In the genomic region with DNA sequence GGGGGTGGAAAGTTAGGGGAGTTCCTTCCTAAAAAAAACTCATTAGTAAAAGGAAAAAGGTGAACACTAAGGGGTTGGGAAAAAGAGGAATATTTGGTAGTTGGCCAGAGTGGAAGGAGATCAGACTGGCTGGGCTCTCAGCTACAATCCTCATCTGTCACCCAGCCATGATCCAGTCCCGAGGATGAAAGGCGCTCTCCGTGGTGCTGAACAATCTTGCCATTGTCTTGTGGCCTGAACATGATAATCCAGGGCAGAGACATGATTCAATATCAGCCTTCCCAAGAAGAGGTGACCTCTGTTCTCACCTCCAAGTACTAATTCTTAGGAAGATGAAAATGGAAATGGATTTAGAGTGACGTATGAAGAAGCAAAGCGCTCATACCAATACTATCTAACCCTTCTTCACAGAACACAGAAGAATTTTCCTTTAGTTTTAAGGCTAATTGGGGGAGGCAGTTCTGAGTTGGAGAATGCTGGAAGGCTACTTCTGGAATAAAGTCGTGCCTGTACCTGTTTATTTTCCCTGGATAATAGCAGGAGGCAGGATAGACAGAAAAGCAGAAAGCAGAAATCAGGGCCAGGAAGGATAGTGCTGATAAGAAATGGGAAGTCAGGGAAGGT, we compare ENCODE assay signal across 1 cellular context.
TF ChIP-seq lines count a peak whose summit lies in the region.

No MANE protein-coding gene starts in this region.

TF ChIP-seq in H1, 55 proteins besides CTCF, POLR2A, EP300 and RAD21:
- TF ChIP-seq SIN3A (conservative IDR thresholded peaks at IDR 0.05 in 1 of 2, IDR thresholded peaks at IDR 0.05 in 1 of 2; ENCODE audit: low read depth in 1 of 2, low read length in 2 of 2) = peak; percentile 88 to 95; a peak in 2 of 4 replicates
- no peak for TF ChIP-seq ASH2L (IDR thresholded peaks at IDR 0.05; ENCODE audit: low read length)
